Comparison of ENCODE assay signal across 8 cellular contexts in genomic region chr16:56985288-56985961, GRCh38. TPM values are rescaled to one million over a fixed set of nuclear protein-coding genes. Genes with fewer than 3 reads are reported as not detected.
DNase-seq lines count a peak whose midpoint lies in the region; ATAC-seq and TF ChIP-seq lines count a peak whose summit lies in the region.

No MANE protein-coding gene starts in this region.

- no peaks in the 10 kb centered on the region for H3K9me2 ChIP-seq in hepatocyte (replicated peaks; ENCODE audit: insufficient read depth)

- peak; percentile 88 for DNase-seq in AG10803 (ENCODE audit: low read depth)
- DNase-seq in HS-5 (ENCODE audit: low read depth), result peak; percentile 58
- peak; percentile 73 for DNase-seq in hepatocyte (ENCODE audit: low spot score)
- DNase-seq in tibial artery, result peak; percentile 89 to 91
- DNase-seq in germinal center (ENCODE audit: low spot score), result no peak

- 57 to 84% (median 59%) methylated on average over 7 of the region's 7 CpGs for WGBS in adipose tissue, 3 donors
- WGBS in hepatocyte (ENCODE audit: low lambda C conversion rate, missing lambda C conversion rate), result 73% methylated on average over 7 of the region's 7 CpGs

- no peaks in the 10 kb centered on the region for H3K9me3 ChIP-seq in hepatocyte (ENCODE audit: low read depth)
- H3K9me3 ChIP-seq in tibial artery, result no peaks in the 10 kb centered on the region

- TF ChIP-seq CTCF in AG10803 (conservative IDR thresholded peaks at IDR 0.05; ENCODE audit: low read length) (no peak), hepatocyte (IDR thresholded peaks at IDR 0.05; ENCODE audit: poor library complexity) (no peak), tibial artery (IDR thresholded peaks at IDR 0.05) (no peak)

- H4K20me1 ChIP-seq in hepatocyte (ENCODE audit: insufficient read depth, poor library complexity, severe bottlenecking), result no peaks in the 10 kb centered on the region

- peaks cover 3% of the 10 kb centered on the region for H3K4me1 ChIP-seq in hepatocyte (ENCODE audit: insufficient read depth)
- H3K4me1 ChIP-seq in tibial artery, result peaks cover 0 to 81% (median 51%) of the 10 kb centered on the region in 4 donors

- no peak overlapping the region for H2AFZ ChIP-seq in hepatocyte

- no peaks in the 10 kb centered on the region for H3K79me2 ChIP-seq in hepatocyte

- ATAC-seq in GM18519 (IDR thresholded peaks at IDR 0.05; ENCODE audit: low FRiP score, unreplicated experiment), result no peak
- no peak for ATAC-seq in GM18520 (IDR thresholded peaks at IDR 0.05; ENCODE audit: unreplicated experiment)

- H3K27me3 ChIP-seq in hepatocyte (peaks cover 2% of the 10 kb centered on the region), tibial artery (no peaks in the 10 kb centered on the region)

- no peak overlapping the region for H3K4me3 ChIP-seq in AG10803 (ENCODE audit: low read length)
- no peak overlapping the region for H3K4me3 ChIP-seq in hepatocyte
- no peak overlapping the region for H3K4me3 ChIP-seq in tibial artery

- intact Hi-C loops in tibial artery (cut with DNase I; ENCODE audit: low total_unique reads), result loop anchor here (5.0 kb wide), 1 partner anchor 53 kb away; the partner anchor contains the start of gene HERPUD1

- no peak overlapping the region for H3K4me2 ChIP-seq in hepatocyte

- H3K36me3 ChIP-seq in hepatocyte (replicated peaks; ENCODE audit: insufficient read depth, low read depth) (no peaks in the 10 kb centered on the region), tibial artery (no peaks in the 10 kb centered on the region)

- H3K27ac ChIP-seq in adipose tissue (ENCODE audit: low read depth, low read length), result peak overlapping the region; percentile 55
- H3K27ac ChIP-seq in hepatocyte, result peak overlapping the region; percentile 16
- H3K27ac ChIP-seq in tibial artery, result peak overlapping the region; percentile 65 to 68

RNA-seq across cellular contexts. Expression of gene NLRC5, which starts 3.9 kb away (rescaled TPM):
- polyA plus RNA-seq in adipose tissue (10 to 100 TPM in 2 of 3 donors, 1 to 10 TPM in 1; 7.3 to 44.2 (median 29.7) TPM), hepatocyte (4.5 and 7.0 TPM in 2 replicates)
- total RNA-seq in hepatocyte, result 1.3 and 6.4 TPM in 2 replicates

RNA-seq across cellular contexts. Expression of gene CETP, which starts 23.7 kb away (rescaled TPM):
- polyA plus RNA-seq in adipose tissue (1 to 10 TPM in 1 of 3 donors, under 1 TPM in 2; 0.39 to 2.8 (median 0.89) TPM), hepatocyte (not detected in 2 replicates)
- not detected in 2 replicates for total RNA-seq in hepatocyte

RNA-seq across cellular contexts. Expression of gene HERPUD1, which starts 53.5 kb away (rescaled TPM):
- 100 to 1,000 TPM in 1 of 3 donors, 10 to 100 TPM in 2; 41.7 to 149 (median 75.2) TPM for polyA plus RNA-seq in adipose tissue
- 201 and 253 TPM in 2 replicates for total RNA-seq in hepatocyte
- 185 and 199 TPM in 2 replicates for polyA plus RNA-seq in hepatocyte

Comparison
In these comparisons a context has a peak if more than half of its experiments do, and no peak if none do; other contexts are left out.
1. H3K27ac ChIP-seq: peak in every context shown above with its lines; median percentile 66 in tibial artery; 55 in adipose tissue; 16 in hepatocyte.